In the genomic region with DNA sequence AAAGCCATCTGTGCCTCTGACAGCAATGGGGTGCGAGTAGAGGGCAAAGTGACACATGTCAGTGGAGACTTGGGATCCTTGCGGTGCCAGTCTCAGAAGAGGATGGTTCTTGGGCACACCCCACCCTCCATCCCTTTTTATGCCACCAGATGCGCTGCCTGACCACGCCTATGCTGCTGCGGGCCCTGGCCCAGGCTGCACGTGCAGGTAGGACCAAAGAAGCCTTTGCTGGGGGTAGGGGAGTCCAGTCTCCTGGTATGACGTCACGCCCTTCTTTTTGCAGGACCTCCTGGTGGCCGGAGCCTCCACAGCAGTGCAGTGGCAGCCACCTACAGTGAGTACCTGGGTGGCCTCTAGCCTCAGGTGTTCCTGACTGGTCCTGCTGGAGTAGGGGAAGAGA, we compare ENCODE assay signal across 1 cellular context.
TF ChIP-seq lines count a peak whose summit lies in the region.

No MANE protein-coding gene starts in this region.

TF ChIP-seq in K562, 482 proteins besides CTCF, POLR2A, EP300 and RAD21:
- TF ChIP-seq BRD9 (IDR thresholded peaks at IDR 0.05; ENCODE audit: low read depth, partially characterized antibody) (no peak), NCOR1 (IDR thresholded peaks at IDR 0.05) (no peak), HDAC3 (IDR thresholded peaks at IDR 0.05; ENCODE audit: borderline replicate concordance, partially characterized antibody) (no peak), NFE2 (IDR thresholded peaks at IDR 0.05; ENCODE audit: low read depth) (no peak), FOXM1 (IDR thresholded peaks at IDR 0.05; ENCODE audit: low read depth) (no peak), FOXM1 (CRISPR knock-in tag; IDR thresholded peaks at IDR 0.05; ENCODE audit: low read depth) (no peak), GATAD2B (IDR thresholded peaks at IDR 0.05; ENCODE audit: borderline replicate concordance) (no peak), LARP7 (IDR thresholded peaks at IDR 0.05) (no peak), SMARCA4 (IDR thresholded peaks at IDR 0.05) (no peak), PHTF2 (CRISPR knock-in tag; IDR thresholded peaks at IDR 0.05) (no peak), ZNF24 (IDR thresholded peaks at IDR 0.05) (no peak), SMAD4 (CRISPR knock-in tag; conservative IDR thresholded peaks at IDR 0.05) (no peak), HDAC6 (IDR thresholded peaks at IDR 0.05; ENCODE audit: low read depth, low read length) (no peak), MAFG (tag; conservative IDR thresholded peaks at IDR 0.05) (no peak), PHB (CRISPR knock-in tag; IDR thresholded peaks at IDR 0.05) (no peak)
- TF ChIP-seq, protein P1, sequence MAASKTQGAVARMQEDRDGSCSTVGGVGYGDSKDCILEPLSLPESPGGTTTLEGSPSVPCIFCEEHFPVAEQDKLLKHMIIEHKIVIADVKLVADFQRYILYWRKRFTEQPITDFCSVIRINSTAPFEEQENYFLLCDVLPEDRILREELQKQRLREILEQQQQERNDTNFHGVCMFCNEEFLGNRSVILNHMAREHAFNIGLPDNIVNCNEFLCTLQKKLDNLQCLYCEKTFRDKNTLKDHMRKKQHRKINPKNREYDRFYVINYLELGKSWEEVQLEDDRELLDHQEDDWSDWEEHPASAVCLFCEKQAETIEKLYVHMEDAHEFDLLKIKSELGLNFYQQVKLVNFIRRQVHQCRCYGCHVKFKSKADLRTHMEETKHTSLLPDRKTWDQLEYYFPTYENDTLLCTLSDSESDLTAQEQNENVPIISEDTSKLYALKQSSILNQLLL (CRISPR knock-in tag; IDR thresholded peaks at IDR 0.05; ENCODE audit: borderline replicate concordance) = no peak
- TF ChIP-seq, protein P2, sequence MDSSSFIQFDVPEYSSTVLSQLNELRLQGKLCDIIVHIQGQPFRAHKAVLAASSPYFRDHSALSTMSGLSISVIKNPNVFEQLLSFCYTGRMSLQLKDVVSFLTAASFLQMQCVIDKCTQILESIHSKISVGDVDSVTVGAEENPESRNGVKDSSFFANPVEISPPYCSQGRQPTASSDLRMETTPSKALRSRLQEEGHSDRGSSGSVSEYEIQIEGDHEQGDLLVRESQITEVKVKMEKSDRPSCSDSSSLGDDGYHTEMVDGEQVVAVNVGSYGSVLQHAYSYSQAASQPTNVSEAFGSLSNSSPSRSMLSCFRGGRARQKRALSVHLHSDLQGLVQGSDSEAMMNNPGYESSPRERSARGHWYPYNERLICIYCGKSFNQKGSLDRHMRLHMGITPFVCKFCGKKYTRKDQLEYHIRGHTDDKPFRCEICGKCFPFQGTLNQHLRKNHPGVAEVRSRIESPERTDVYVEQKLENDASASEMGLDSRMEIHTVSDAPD (CRISPR knock-in tag; IDR thresholded peaks at IDR 0.05) = no peak
- TF ChIP-seq, protein P3, sequence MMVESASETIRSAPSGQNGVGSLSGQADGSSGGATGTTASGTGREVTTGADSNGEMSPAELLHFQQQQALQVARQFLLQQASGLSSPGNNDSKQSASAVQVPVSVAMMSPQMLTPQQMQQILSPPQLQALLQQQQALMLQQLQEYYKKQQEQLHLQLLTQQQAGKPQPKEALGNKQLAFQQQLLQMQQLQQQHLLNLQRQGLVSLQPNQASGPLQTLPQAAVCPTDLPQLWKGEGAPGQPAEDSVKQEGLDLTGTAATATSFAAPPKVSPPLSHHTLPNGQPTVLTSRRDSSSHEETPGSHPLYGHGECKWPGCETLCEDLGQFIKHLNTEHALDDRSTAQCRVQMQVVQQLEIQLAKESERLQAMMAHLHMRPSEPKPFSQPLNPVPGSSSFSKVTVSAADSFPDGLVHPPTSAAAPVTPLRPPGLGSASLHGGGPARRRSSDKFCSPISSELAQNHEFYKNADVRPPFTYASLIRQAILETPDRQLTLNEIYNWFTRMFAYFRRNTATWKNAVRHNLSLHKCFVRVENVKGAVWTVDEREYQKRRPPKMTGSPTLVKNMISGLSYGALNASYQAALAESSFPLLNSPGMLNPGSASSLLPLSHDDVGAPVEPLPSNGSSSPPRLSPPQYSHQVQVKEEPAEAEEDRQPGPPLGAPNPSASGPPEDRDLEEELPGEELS (CRISPR knock-in tag; IDR thresholded peaks at IDR 0.05; ENCODE audit: borderline replicate concordance) = no peak
- TF ChIP-seq, protein P4, sequence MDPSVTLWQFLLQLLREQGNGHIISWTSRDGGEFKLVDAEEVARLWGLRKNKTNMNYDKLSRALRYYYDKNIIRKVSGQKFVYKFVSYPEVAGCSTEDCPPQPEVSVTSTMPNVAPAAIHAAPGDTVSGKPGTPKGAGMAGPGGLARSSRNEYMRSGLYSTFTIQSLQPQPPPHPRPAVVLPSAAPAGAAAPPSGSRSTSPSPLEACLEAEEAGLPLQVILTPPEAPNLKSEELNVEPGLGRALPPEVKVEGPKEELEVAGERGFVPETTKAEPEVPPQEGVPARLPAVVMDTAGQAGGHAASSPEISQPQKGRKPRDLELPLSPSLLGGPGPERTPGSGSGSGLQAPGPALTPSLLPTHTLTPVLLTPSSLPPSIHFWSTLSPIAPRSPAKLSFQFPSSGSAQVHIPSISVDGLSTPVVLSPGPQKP (CRISPR knock-in tag; IDR thresholded peaks at IDR 0.05) = no peak
